8 cellular contexts compared by ENCODE assay signal in genomic region chr1:9234223-9235122, GRCh38. TPM values are rescaled to one million over a fixed set of nuclear protein-coding genes. Genes with fewer than 3 reads are reported as not detected.
DNase-seq lines count a peak whose midpoint lies in the region; ATAC-seq and TF ChIP-seq lines count a peak whose summit lies in the region.

A gene with protein sequence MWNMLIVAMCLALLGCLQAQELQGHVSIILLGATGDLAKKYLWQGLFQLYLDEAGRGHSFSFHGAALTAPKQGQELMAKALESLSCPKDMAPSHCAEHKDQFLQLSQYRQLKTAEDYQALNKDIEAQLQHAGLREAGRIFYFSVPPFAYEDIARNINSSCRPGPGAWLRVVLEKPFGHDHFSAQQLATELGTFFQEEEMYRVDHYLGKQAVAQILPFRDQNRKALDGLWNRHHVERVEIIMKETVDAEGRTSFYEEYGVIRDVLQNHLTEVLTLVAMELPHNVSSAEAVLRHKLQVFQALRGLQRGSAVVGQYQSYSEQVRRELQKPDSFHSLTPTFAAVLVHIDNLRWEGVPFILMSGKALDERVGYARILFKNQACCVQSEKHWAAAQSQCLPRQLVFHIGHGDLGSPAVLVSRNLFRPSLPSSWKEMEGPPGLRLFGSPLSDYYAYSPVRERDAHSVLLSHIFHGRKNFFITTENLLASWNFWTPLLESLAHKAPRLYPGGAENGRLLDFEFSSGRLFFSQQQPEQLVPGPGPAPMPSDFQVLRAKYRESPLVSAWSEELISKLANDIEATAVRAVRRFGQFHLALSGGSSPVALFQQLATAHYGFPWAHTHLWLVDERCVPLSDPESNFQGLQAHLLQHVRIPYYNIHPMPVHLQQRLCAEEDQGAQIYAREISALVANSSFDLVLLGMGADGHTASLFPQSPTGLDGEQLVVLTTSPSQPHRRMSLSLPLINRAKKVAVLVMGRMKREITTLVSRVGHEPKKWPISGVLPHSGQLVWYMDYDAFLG (plus strand): TSS chr1:9234774. CDS start chr1:9244935, 10,161 bp downstream.

- no peaks in the 10 kb centered on the region for H3K27me3 Mint-ChIP-seq in osteocyte (ENCODE audit: unreplicated experiment)

- H3K9me3 Mint-ChIP-seq in osteocyte (ENCODE audit: unreplicated experiment), result no peaks in the 10 kb centered on the region

- peak within 1 kb of the TSS; percentile 95 for H3K9ac ChIP-seq in SK-N-MC (ENCODE audit: insufficient read length)

- peak within 1 kb of the TSS; percentile 85 for H3K27ac Mint-ChIP-seq in osteocyte (ENCODE audit: unreplicated experiment)

- no peaks in the 10 kb centered on the region for H3K27me3 ChIP-seq in thoracic aorta (replicated peaks; ENCODE audit: insufficient read depth)

- H3K36me3 ChIP-seq in SK-N-MC (ENCODE audit: insufficient read depth, low read length) (no peaks in the 10 kb centered on the region), thoracic aorta (no peaks in the 10 kb centered on the region)

- no peaks in the 10 kb centered on the region for H3K9me3 ChIP-seq in SK-N-MC (ENCODE audit: low read depth, low read length)
- H3K9me3 ChIP-seq in thoracic aorta, result no peaks in the 10 kb centered on the region

- peaks cover 35% of the 10 kb centered on the region for H3K4me1 Mint-ChIP-seq in osteocyte (ENCODE audit: unreplicated experiment)

- peak within 1 kb of the TSS; percentile 54; the same call in 1 of the 2 replicates for H3K27ac ChIP-seq in SK-N-MC
- H3K27ac ChIP-seq in thoracic aorta, result peak within 1 kb of the TSS; percentile 94 to 98

- peak; percentile 87 for DNase-seq in Daoy (ENCODE audit: low read depth)
- peak; percentile 90 for DNase-seq in HuH-7 (ENCODE audit: low spot score)
- no peak for DNase-seq in SK-N-MC (ENCODE audit: low read depth, low spot score)
- DNase-seq in activated naive CD4-positive, alpha-beta T cell treated with anti-CD3 and anti-CD28 coated beads, Interleukin-2, amount 50 U/mL, for 16 hours, result peak; percentile 70
- no peak for DNase-seq in glomerular endothelial cell (ENCODE audit: extremely low read depth, low read depth, low spot score)
- peak; percentile 93 for DNase-seq in osteocyte (ENCODE audit: extremely low spot score, unreplicated experiment)
- DNase-seq in thoracic aorta (ENCODE audit: low spot score), result peak; percentile 70

- ATAC-seq in GM21423 (IDR thresholded peaks at IDR 0.05; ENCODE audit: unreplicated experiment) (peak; percentile 71), thoracic aorta (ENCODE audit: insufficient number of reproducible peaks, low FRiP score, low read depth) (peak; percentile 32)

- H3K36me3 Mint-ChIP-seq in osteocyte (ENCODE audit: unreplicated experiment), result peaks cover 7% of the 10 kb centered on the region

- peaks cover 34 to 64% of the 10 kb centered on the region in 2 donors for H3K4me1 ChIP-seq in thoracic aorta (ENCODE audit: control insufficient read depth in 1 of 2, low read depth in 2 of 2)

- H3K4me3 ChIP-seq in SK-N-MC (peak within 1 kb of the TSS; percentile 94), thoracic aorta (peak within 1 kb of the TSS; percentile 84)

- peak within 1 kb of the TSS; percentile 86 for H3K4me3 Mint-ChIP-seq in osteocyte (ENCODE audit: unreplicated experiment)

- TF ChIP-seq CTCF in osteocyte (IDR thresholded peaks at IDR 0.05), result peak; percentile 70
- TF ChIP-seq CTCF in thoracic aorta (IDR thresholded peaks at IDR 0.05), result peak; percentile 77

RNA-seq across cellular contexts. Expression of the gene that starts here (rescaled TPM):
- total RNA-seq in Daoy (2014; rRNA removed; shearing (Covaris generic)), result 7.1 and 9.9 TPM in 2 replicates
- 36.9 and 54.3 TPM in 2 replicates for total RNA-seq in glomerular endothelial cell
- 48.4 and 52.4 TPM in 2 replicates for total RNA-seq in osteocyte
- 10 to 100 TPM; 57.8 to 80.6 TPM for total RNA-seq in thoracic aorta

Comparison
In these comparisons a context has a peak if more than half of its experiments do, and no peak if none do; other contexts are left out.
1. DNase-seq: peak in Daoy (single experiment), HuH-7 (single experiment), activated naive CD4-positive, alpha-beta T cell treated with anti-CD3 and anti-CD28 coated beads, Interleukin-2, amount 50 U/mL, for 16 hours (single experiment), osteocyte (single experiment) and thoracic aorta (single experiment); none in SK-N-MC (single experiment) and glomerular endothelial cell (single experiment).